Comparison of ENCODE assay signal across 18 cellular contexts in genomic region chr1:217105432-217105831, GRCh38.
"Had no signal": no experiment of that assay in that cellular context is flagged by ENCODE, and none has a peak within 500 bp of the region (broad histone marks: within the 10 kb centered on the region; RNA-seq: fewer than 3 reads in every experiment).

No MANE protein-coding gene starts in this region.

- ATAC-seq: activated CD8-positive, alpha-beta T cell treated with anti-CD3 and anti-CD28 coated beads for 36 hours; activated naive CD8-positive, alpha-beta T cell treated with anti-CD3 and anti-CD28 coated beads, Interleukin-2, amount 50 U/mL, for 24 hours; esophagus mucosa; heart right ventricle; naive thymus-derived CD8-positive, alpha-beta T cell; right cardiac atrium; upper lobe of right lung; WTC11 had no signal

- DNase-seq: activated CD4-positive, alpha-beta T cell treated with anti-CD3 and anti-CD28 coated beads for 1 hour; activated CD4-positive, alpha-beta T cell treated with anti-CD3 and anti-CD28 coated beads, Interleukin-2, amount 50 U/mL, for 1 hour; activated CD8-positive, alpha-beta T cell treated with anti-CD3 and anti-CD28 coated beads for 36 hours; activated naive CD8-positive, alpha-beta T cell treated with anti-CD3 and anti-CD28 coated beads, Interleukin-2, amount 50 U/mL, for 24 hours; activated T-cell treated with anti-CD3 and anti-CD28 coated beads, Interleukin-2, amount 50 U/mL, for 48 hours; central memory CD4-positive, alpha-beta T cell; endodermal cell; foreskin keratinocyte; heart right ventricle; naive thymus-derived CD8-positive, alpha-beta T cell; right cardiac atrium; stimulated activated naive CD4-positive, alpha-beta T cell; tibial artery; upper lobe of right lung had no signal

- H3K27me3 ChIP-seq: breast epithelium, foreskin keratinocyte, heart right ventricle, suprapubic skin, tibial artery, upper lobe of right lung had no signal

- H3K36me3 ChIP-seq: breast epithelium, heart right ventricle, suprapubic skin, tibial artery, upper lobe of right lung had no signal

- H3K9me3 ChIP-seq: breast epithelium, heart right ventricle, suprapubic skin, tibial artery, upper lobe of right lung had no signal

- H3K4me1 ChIP-seq: breast epithelium, heart right ventricle, suprapubic skin, tibial artery, upper lobe of right lung had no signal

- H3K27ac ChIP-seq: breast epithelium, foreskin keratinocyte, heart right ventricle, suprapubic skin, tibial artery, upper lobe of right lung had no signal

- H3K4me3 ChIP-seq: breast epithelium, heart right ventricle, suprapubic skin, tibial artery, upper lobe of right lung had no signal
